10 cellular contexts compared by ENCODE assay signal in genomic region chr4:186765138-186765537, GRCh38. TPM values are rescaled to one million over a fixed set of nuclear protein-coding genes. Genes with fewer than 3 reads are reported as not detected.
A peak's percentile ranks its signal among the peaks of the same experiment; 100 is the strongest.
DNase-seq lines count a peak whose midpoint lies in the region; ATAC-seq and TF ChIP-seq lines count a peak whose summit lies in the region.
"Had no signal": no experiment of that assay in that cellular context is flagged by ENCODE, and none has a peak within 500 bp of the region (broad histone marks: within the 10 kb centered on the region; RNA-seq: fewer than 3 reads in every experiment).

No MANE protein-coding gene starts in this region.

- H3K9me3 ChIP-seq in HEK293 (ENCODE audit: control insufficient read depth, insufficient read depth, low read depth, low read length) (no peaks in the 10 kb centered on the region), RWPE2 (ENCODE audit: severe bottlenecking) (no peaks in the 10 kb centered on the region), tibial nerve (no peaks in the 10 kb centered on the region), esophagus muscularis mucosa (no peaks in the 10 kb centered on the region)

- no peak for TF ChIP-seq POLR2A in tibial nerve (IDR thresholded peaks at IDR 0.05)
- no peak for TF ChIP-seq POLR2A in esophagus muscularis mucosa (IDR thresholded peaks at IDR 0.05; ENCODE audit: low read depth)

- H3K27ac ChIP-seq in HEK293 (ENCODE audit: extremely low read depth, low read depth, low read length) = no peak overlapping the region
- H3K27ac ChIP-seq in RWPE2 (ENCODE audit: poor library complexity, severe bottlenecking) = peak overlapping the region; percentile 96
- H3K27ac ChIP-seq in tibial nerve = peak overlapping the region in 1 of 4 donors; percentile 50
- no peak overlapping the region for H3K27ac ChIP-seq in esophagus muscularis mucosa (replicated peaks in 1 of 4)

- WGBS in tibial nerve, 2 donors = 45 to 49% methylated on average over 9 of the region's 9 CpGs
- WGBS in esophagus muscularis mucosa = 81% methylated on average over 9 of the region's 9 CpGs

- TF ChIP-seq CTCF in HEK293 (tag by site-specific recombination; IDR thresholded peaks at IDR 0.05) (no peak), RWPE2 (IDR thresholded peaks at IDR 0.05; ENCODE audit: poor library complexity, severe bottlenecking) (no peak), tibial nerve (IDR thresholded peaks at IDR 0.05) (no peak), esophagus muscularis mucosa (IDR thresholded peaks at IDR 0.05) (no peak)

- DNase-seq in RWPE2 (ENCODE audit: low spot score) (peak; percentile 85), fibroblast of the conjunctiva (ENCODE audit: low read depth) (peak; percentile 31), tibial nerve (ENCODE audit: low spot score in 2 of 2) (peak; percentile 24 to 36), pons (ENCODE audit: low spot score) (no peak), esophagus muscularis mucosa (ENCODE audit: extremely low spot score) (no peak), NCI-H1930 (lab: John Stamatoyannopoulos, UW) (no peak)
- DNase-seq: midbrain; NCI-H524; stimulated activated CD4-positive, alpha-beta T cell treated with anti-CD3 and anti-CD28 coated beads, Interleukin-15, amount 100 ng/mL, for 24 hours had no signal

- no peaks in the 10 kb centered on the region for H3K27me3 ChIP-seq in RWPE2 (ENCODE audit: insufficient read depth, poor library complexity, severe bottlenecking)
- no peaks in the 10 kb centered on the region for H3K27me3 ChIP-seq in tibial nerve
- H3K27me3 ChIP-seq in esophagus muscularis mucosa = no peaks in the 10 kb centered on the region

- POLR2A ChIA-PET in HEK293 (lab: Yijun Ruan, JAX) = no interaction called here

- peaks cover 4% of the 10 kb centered on the region; the same call in 1 of the 2 replicates for H3K4me1 ChIP-seq in HEK293 (ENCODE audit: control insufficient read depth, insufficient read depth, low read length)
- H3K4me1 ChIP-seq in RWPE2 (ENCODE audit: insufficient read depth, poor library complexity, severe bottlenecking) = peaks cover 33% of the 10 kb centered on the region
- H3K4me1 ChIP-seq in tibial nerve = peaks cover 0 to 4% (median 0%) of the 10 kb centered on the region in 4 donors
- H3K4me1 ChIP-seq in esophagus muscularis mucosa = no peaks in the 10 kb centered on the region

- peak in 1 of 2 donors; percentile 12 for TF ChIP-seq EP300 in tibial nerve (IDR thresholded peaks at IDR 0.05)
- TF ChIP-seq EP300 in esophagus muscularis mucosa (IDR thresholded peaks at IDR 0.05) = no peak

- H3K36me3 ChIP-seq in HEK293 (ENCODE audit: control insufficient read depth in 2 of 2, insufficient read depth in 1 of 2, low read length in 2 of 2) (no peaks in the 10 kb centered on the region), RWPE2 (ENCODE audit: low read depth) (no peaks in the 10 kb centered on the region), tibial nerve (no peaks in the 10 kb centered on the region), esophagus muscularis mucosa (no peaks in the 10 kb centered on the region)

- ATAC-seq in RWPE2 (ENCODE audit: low read depth) = peak; percentile 90

- CTCF ChIA-PET in HEK293 (lab: Yijun Ruan, JAX) = no interaction called here

- H3K4me3 ChIP-seq in HEK293 (ENCODE audit: low read depth, low read length) (no peak overlapping the region), RWPE2 (ENCODE audit: severe bottlenecking) (no peak overlapping the region), tibial nerve (peak overlapping the region in 1 of 4 donors; percentile 8), esophagus muscularis mucosa (no peak overlapping the region)

- intact Hi-C loops in esophagus muscularis mucosa (cut with DNase I) = no loop called here

TF ChIP-seq in HEK293, 187 proteins besides CTCF, POLR2A, EP300 and RAD21:
- TF ChIP-seq KLF9 (tag by site-specific recombination; IDR thresholded peaks at IDR 0.05; ENCODE audit: low read depth) = peak; percentile 44
- TF ChIP-seq ZNF133 (tag by site-specific recombination; IDR thresholded peaks at IDR 0.05) = no peak
TF ChIP-seq in HEK293: peak in this region for 1.

RNA-seq across cellular contexts. Expression of gene FAT1, which starts 41.5 kb away (rescaled TPM):
- total RNA-seq in tibial nerve (100 to 1,000 TPM in 1 of 4 donors, 10 to 100 TPM in 3; 85.2 to 119 (median 91.6) TPM), esophagus muscularis mucosa (100 to 1,000 TPM; 145 to 244 (median 200) TPM)

Comparison
In these comparisons a context has a peak if more than half of its experiments do, and no peak if none do; other contexts are left out.
1. DNase-seq: peak in RWPE2 (single experiment), fibroblast of the conjunctiva (single experiment) and tibial nerve (2 of 2); none in pons (single experiment), esophagus muscularis mucosa (single experiment) and NCI-H1930 (0 of 2).